In the genomic region with DNA sequence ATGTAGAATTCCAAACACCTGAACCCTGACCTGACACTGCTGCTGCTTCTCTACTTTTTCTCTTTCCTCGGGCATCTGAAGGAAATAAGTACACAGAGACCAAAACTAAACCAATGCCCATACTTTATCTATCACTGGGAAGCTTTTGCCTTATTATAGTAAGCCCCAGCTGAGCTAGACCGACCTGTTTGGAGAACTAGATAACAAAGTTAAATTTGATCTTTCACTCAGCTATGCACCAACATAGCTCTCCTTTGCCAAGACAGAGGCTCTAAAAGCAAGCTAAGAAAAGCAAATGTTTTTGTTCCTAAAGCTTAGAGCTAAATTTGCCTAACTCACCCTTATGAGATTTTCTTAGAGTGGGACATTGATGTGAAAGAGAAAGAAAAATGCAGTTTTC, we compare ENCODE assay signal across 20 cellular contexts.
"Had no signal": no experiment of that assay in that cellular context is flagged by ENCODE, and none has a peak within 500 bp of the region (broad histone marks: within the 10 kb centered on the region; RNA-seq: fewer than 3 reads in every experiment).

No MANE protein-coding gene starts in this region.

- H3K9me3 ChIP-seq: ascending aorta, breast epithelium, ovary, sigmoid colon had no signal

- DNase-seq: activated CD4-positive, alpha-beta T cell treated with anti-CD3 and anti-CD28 coated beads for 1 hour; activated effector memory CD4-positive, alpha-beta T cell treated with anti-CD3 and anti-CD28 coated beads, Interleukin-2, amount 50 U/mL, for 16 hours; activated naive CD4-positive, alpha-beta T cell treated with anti-CD3 and anti-CD28 coated beads, Interleukin-2, amount 50 U/mL, for 16 hours; activated T-cell treated with anti-CD3 and anti-CD28 coated beads, Interleukin-2, amount 50 U/mL, for 72 hours; dermis blood vessel endothelial cell; foreskin fibroblast; hypothalamus; kidney; mammary epithelial cell; naive thymus-derived CD8-positive, alpha-beta T cell; ovary; sigmoid colon; stimulated activated CD4-positive, alpha-beta T cell treated with anti-CD3 and anti-CD28 coated beads, Interleukin-4, amount 100 ng/mL, for 4 hours; T-helper 17 cell; WERI-Rb-1 had no signal

- H3K27ac ChIP-seq: ascending aorta, breast epithelium, epithelial cell of prostate, ovary, sigmoid colon, WERI-Rb-1 had no signal

- H3K4me3 ChIP-seq: ascending aorta, breast epithelium, ovary, sigmoid colon had no signal

- FAIRE-seq: kidney had no signal

- H3K27me3 ChIP-seq: ascending aorta, breast epithelium, sigmoid colon had no signal

- ATAC-seq: activated T-cell treated with anti-CD3 and anti-CD28 coated beads, Interleukin-2, amount 50 U/mL, for 72 hours; left lobe of liver; naive thymus-derived CD8-positive, alpha-beta T cell; stimulated activated memory B cell treated with anti-CD40 and anti-IgM and Interleukin-4, amounts not matched to agents 10 μg/mL and 1 μg/mL and 100 μg/mL, for 72 hours; T-helper 17 cell had no signal

- H3K4me1 ChIP-seq: breast epithelium had no signal

- H3K36me3 ChIP-seq: breast epithelium, ovary had no signal
